Comparison of ENCODE assay signal across 10 cellular contexts in genomic region chr16:29641561-29641960, GRCh38. TPM values are rescaled to one million over a fixed set of nuclear protein-coding genes. Genes with fewer than 3 reads are reported as not detected.
DNase-seq lines count a peak whose midpoint lies in the region; ATAC-seq and TF ChIP-seq lines count a peak whose summit lies in the region.
"Had no signal": no experiment of that assay in that cellular context is flagged by ENCODE, and none has a peak within 500 bp of the region (broad histone marks: within the 10 kb centered on the region; RNA-seq: fewer than 3 reads in every experiment).

No MANE protein-coding gene starts in this region.

- intact Hi-C loops in CD4-positive, alpha-beta memory T cell (cut with micrococcal nuclease), result loop anchor here (5.0 kb wide), 1 partner anchor 51 kb away; no protein-coding TSS in a partner anchor
- intact Hi-C loops in activated CD8-positive, alpha-beta T cell treated with anti-CD3 and anti-CD28 coated beads for 36 hours (cut with micrococcal nuclease), result no loop called here
- intact Hi-C loops in mucosa of descending colon (cut with DNase I, micrococcal nuclease), result no loop called here

- POLR2A ChIA-PET in CD4-positive, alpha-beta memory T cell (lab: Charles Lee; ENCODE audit: partially characterized antibody), result interaction anchor here (0.6 to 2.1 kb wide), 6 partner anchors 20 to 60 kb away, joined by 3 to 5 read pairs (median 4); partner anchors contain the start of gene QPRT
- POLR2A ChIA-PET in activated CD8-positive, alpha-beta T cell treated with anti-CD3 and anti-CD28 coated beads for 36 hours (lab: Charles Lee), result no interaction called here

- H3K4me1 ChIP-seq in CD4-positive, alpha-beta memory T cell (ENCODE audit: insufficient read depth, low read length), result peaks cover 22% of the 10 kb centered on the region
- H3K4me1 ChIP-seq in mucosa of descending colon (ENCODE audit: low read depth), result no peaks in the 10 kb centered on the region
- H3K4me1 ChIP-seq: tibial artery had no signal

- peak in 2 of 5 donors; percentile 26 to 37 for DNase-seq in CD4-positive, alpha-beta memory T cell
- peak; percentile 1 for DNase-seq in HCEC 1CT
- peak; percentile 24 for DNase-seq in activated CD8-positive, alpha-beta T cell treated with anti-CD3 and anti-CD28 coated beads for 36 hours
- DNase-seq in mucosa of descending colon, result no peak
- DNase-seq in NCI-H1092 treated with DMSO at 0.1 percent for 48 hours (lab: John Stamatoyannopoulos, UW), result no peak
- DNase-seq: stimulated activated CD4-positive, alpha-beta T cell treated with anti-CD3 and anti-CD28 coated beads, Interleukin-12 subunit alpha, Interleukin-12 subunit beta, amount 100 ng/mL, for 4 hours; tibial artery had no signal

- peaks cover 15 to 32% (median 22%) of the 10 kb centered on the region in 4 donors for H3K4me1 Mint-ChIP-seq in CD4-positive, alpha-beta memory T cell
- H3K4me1 Mint-ChIP-seq in activated CD8-positive, alpha-beta T cell treated with anti-CD3 and anti-CD28 coated beads for 36 hours (ENCODE audit: low read depth), result peaks cover 36% of the 10 kb centered on the region

- CTCF ChIA-PET in CD4-positive, alpha-beta memory T cell (lab: Charles Lee; ENCODE audit: partially characterized antibody), result interaction anchor here (0.9 to 2.8 kb wide), 8 partner anchors 11 to 207 kb away, joined by 3 to 12 read pairs (median 3); no protein-coding TSS in a partner anchor
- CTCF ChIA-PET in activated CD8-positive, alpha-beta T cell treated with anti-CD3 and anti-CD28 coated beads for 36 hours (lab: Charles Lee), result interaction anchor here (0.9 to 1.6 kb wide), 4 partner anchors 10 to 207 kb away, joined by 3 to 5 read pairs (median 4); partner anchors contain the start of genes KIF22 and SPN

- H3K36me3 ChIP-seq in CD4-positive, alpha-beta memory T cell (ENCODE audit: insufficient read depth, low read length), result no peaks in the 10 kb centered on the region
- H3K36me3 ChIP-seq in mucosa of descending colon (ENCODE audit: low read depth), result no peaks in the 10 kb centered on the region
- H3K36me3 ChIP-seq: tibial artery had no signal

- no peak overlapping the region for H3K4me3 ChIP-seq in CD4-positive, alpha-beta memory T cell (ENCODE audit: low read length in 2 of 2)
- H3K4me3 ChIP-seq in mucosa of descending colon, result no peak overlapping the region
- H3K4me3 ChIP-seq: tibial artery had no signal

- TF ChIP-seq CTCF in activated CD8-positive, alpha-beta T cell treated with anti-CD3 and anti-CD28 coated beads for 36 hours (IDR thresholded peaks at IDR 0.05), result peak; percentile 19
- no peak for TF ChIP-seq CTCF in mucosa of descending colon (IDR thresholded peaks at IDR 0.05)

- H3K9me3 ChIP-seq in CD4-positive, alpha-beta memory T cell (ENCODE audit: control insufficient read depth in 1 of 2, low read length in 2 of 2), result no peaks in the 10 kb centered on the region
- no peaks in the 10 kb centered on the region for H3K9me3 ChIP-seq in mucosa of descending colon
- H3K9me3 ChIP-seq: tibial artery had no signal

- peak; percentile 50 for ATAC-seq in activated CD8-positive, alpha-beta T cell treated with anti-CD3 and anti-CD28 coated beads for 36 hours
- ATAC-seq in mucosa of descending colon, result peak; percentile 34
- ATAC-seq in GM21786 (IDR thresholded peaks at IDR 0.05; ENCODE audit: unreplicated experiment), result no peak
- ATAC-seq in HG02870 (IDR thresholded peaks at IDR 0.05; ENCODE audit: unreplicated experiment), result no peak
- no peak for ATAC-seq in HG02798 (IDR thresholded peaks at IDR 0.05; ENCODE audit: poor library complexity, unreplicated experiment)

- H3K36me3 Mint-ChIP-seq in CD4-positive, alpha-beta memory T cell, result no peaks in the 10 kb centered on the region
- H3K36me3 Mint-ChIP-seq in activated CD8-positive, alpha-beta T cell treated with anti-CD3 and anti-CD28 coated beads for 36 hours (ENCODE audit: low read depth), result no peaks in the 10 kb centered on the region

- no peaks in the 10 kb centered on the region for H3K9me3 Mint-ChIP-seq in CD4-positive, alpha-beta memory T cell
- H3K9me3 Mint-ChIP-seq in activated CD8-positive, alpha-beta T cell treated with anti-CD3 and anti-CD28 coated beads for 36 hours, result no peaks in the 10 kb centered on the region

- H3K27ac ChIP-seq in CD4-positive, alpha-beta memory T cell (ENCODE audit: low read depth, low read length), result no peak overlapping the region
- H3K27ac ChIP-seq: tibial artery had no signal

- H3K27ac Mint-ChIP-seq in CD4-positive, alpha-beta memory T cell, result peak overlapping the region in 5 of 7 donors; percentile 0 to 78 (median 57)
- peak overlapping the region; percentile 67 for H3K27ac Mint-ChIP-seq in activated CD8-positive, alpha-beta T cell treated with anti-CD3 and anti-CD28 coated beads for 36 hours

- H3K27me3 ChIP-seq in CD4-positive, alpha-beta memory T cell (ENCODE audit: insufficient read depth, low read length), result no peaks in the 10 kb centered on the region
- H3K27me3 ChIP-seq: tibial artery had no signal

- H3K27me3 Mint-ChIP-seq in CD4-positive, alpha-beta memory T cell, result no peaks in the 10 kb centered on the region
- H3K27me3 Mint-ChIP-seq in activated CD8-positive, alpha-beta T cell treated with anti-CD3 and anti-CD28 coated beads for 36 hours, result no peaks in the 10 kb centered on the region

- peak overlapping the region in 3 of 8 donors; percentile 15 to 49 (median 25) for H3K4me3 Mint-ChIP-seq in CD4-positive, alpha-beta memory T cell
- peak overlapping the region; percentile 12 for H3K4me3 Mint-ChIP-seq in activated CD8-positive, alpha-beta T cell treated with anti-CD3 and anti-CD28 coated beads for 36 hours

RNA-seq across cellular contexts. Expression of gene SPN, which starts 21.5 kb away (rescaled TPM):
- 100 to 1,000 TPM; 168 to 175 TPM for total RNA-seq in CD4-positive, alpha-beta memory T cell
- 100 to 1,000 TPM in 1 of 2 donors, 10 to 100 TPM in 1; 86.3 to 208 TPM for polyA plus RNA-seq in CD4-positive, alpha-beta memory T cell
- 100 to 1,000 TPM; 110 to 119 TPM for total RNA-seq in activated CD8-positive, alpha-beta T cell treated with anti-CD3 and anti-CD28 coated beads for 36 hours
- total RNA-seq in mucosa of descending colon, result 1 to 10 TPM; 4.4 to 6.0 (median 4.5) TPM

RNA-seq across cellular contexts. Expression of gene QPRT, which starts 37.4 kb away (rescaled TPM):
- 1 to 10 TPM in 1 of 2 experiments, under 1 TPM in 1; 0.99 to 1.1 TPM for total RNA-seq in CD4-positive, alpha-beta memory T cell
- polyA plus RNA-seq in CD4-positive, alpha-beta memory T cell, result under 1 TPM; 0.53 to 0.69 TPM
- total RNA-seq in activated CD8-positive, alpha-beta T cell treated with anti-CD3 and anti-CD28 coated beads for 36 hours, result 10 to 100 TPM in 1 of 2 experiments, 1 to 10 TPM in 1; 9.3 to 11.7 TPM
- 10 to 100 TPM; 25.3 to 54.6 (median 25.4) TPM for total RNA-seq in mucosa of descending colon

Comparison
In these comparisons a context has a peak if more than half of its experiments do, and no peak if none do; other contexts are left out.
1. DNase-seq: peak in HCEC 1CT (single experiment) and activated CD8-positive, alpha-beta T cell treated with anti-CD3 and anti-CD28 coated beads for 36 hours (single experiment); none in mucosa of descending colon (0 of 3) and NCI-H1092 treated with DMSO at 0.1 percent for 48 hours (single experiment).
2. ATAC-seq: peak in activated CD8-positive, alpha-beta T cell treated with anti-CD3 and anti-CD28 coated beads for 36 hours (single experiment) and mucosa of descending colon (single experiment); none in GM21786 (single experiment), HG02870 (single experiment) and HG02798 (single experiment).
3. RNA of gene SPN, which starts 21.5 kb away (total RNA-seq): 168 to 175 TPM in CD4-positive, alpha-beta memory T cell and 110 to 119 TPM in activated CD8-positive, alpha-beta T cell treated with anti-CD3 and anti-CD28 coated beads for 36 hours; 4.4 to 6.0 TPM in mucosa of descending colon; every median in the first group is over 10 times any median in the second.
4. RNA of gene QPRT, which starts 37.4 kb away (total RNA-seq): 25.3 to 54.6 TPM in mucosa of descending colon and 9.3 to 11.7 TPM in activated CD8-positive, alpha-beta T cell treated with anti-CD3 and anti-CD28 coated beads for 36 hours; 0.99 to 1.1 TPM in CD4-positive, alpha-beta memory T cell; every median in the first group is over 4 times any median in the second.